Comparison of ENCODE assay signal across 8 cellular contexts in genomic region chr1:198158766-198159589, GRCh38. TPM values are rescaled to one million over a fixed set of nuclear protein-coding genes. Genes with fewer than 3 reads are reported as not detected.
A peak's percentile ranks its signal among the peaks of the same experiment; 100 is the strongest.
DNase-seq lines count a peak whose midpoint lies in the region; ATAC-seq and TF ChIP-seq lines count a peak whose summit lies in the region.

No MANE protein-coding gene starts in this region.

- H3K36me3 Mint-ChIP-seq in CD4-positive, alpha-beta T cell (ENCODE audit: low read depth): peaks cover 22% of the 10 kb centered on the region

- intact Hi-C loops in CD4-positive, alpha-beta T cell (cut with DNase I, micrococcal nuclease): loop anchor here (2.0 to 10.0 kb wide), 6 partner anchors 16 to 523 kb away; partner anchors contain the start of genes C1orf53 (in 1 of the 2) and DENND1B (in 1 of the 2)
- intact Hi-C loops in lower leg skin (cut with DNase I; ENCODE audit: low total_unique reads): no loop called here

- CTCF ChIA-PET in CD4-positive, alpha-beta T cell (lab: Charles Lee): interaction anchor here (0.9 to 1.5 kb wide), 5 partner anchors 10 to 527 kb away, joined by 3 to 4 read pairs (median 3); no protein-coding TSS in a partner anchor

- H3K4me3 Mint-ChIP-seq in CD4-positive, alpha-beta T cell: peak overlapping the region; percentile 97

- H3K27ac Mint-ChIP-seq in CD4-positive, alpha-beta T cell: peak overlapping the region; percentile 98

- H3K27me3 Mint-ChIP-seq in CD4-positive, alpha-beta T cell: no peaks in the 10 kb centered on the region

- POLR2A ChIA-PET in CD4-positive, alpha-beta T cell (lab: Charles Lee): interaction anchor here (0.8 to 7.4 kb wide), 8 partner anchors 14 to 523 kb away, joined by 3 to 160 read pairs (median 5); no protein-coding TSS in a partner anchor

- TF ChIP-seq POLR2A in lower leg skin (IDR thresholded peaks at IDR 0.05): no peak

- H3K4me1 Mint-ChIP-seq in CD4-positive, alpha-beta T cell (ENCODE audit: low read depth): peaks cover 66% of the 10 kb centered on the region

- no peaks in the 10 kb centered on the region for H3K27me3 ChIP-seq in CD4-positive, alpha-beta T cell (ENCODE audit: control insufficient read depth, insufficient read depth, low read length)

- WGBS in lower leg skin, 2 donors: 0 to 1% methylated on average over 37 of the region's 37 CpGs

- no peak for TF ChIP-seq CTCF in CD4-positive, alpha-beta T cell (IDR thresholded peaks at IDR 0.05)
- TF ChIP-seq CTCF in lower leg skin (IDR thresholded peaks at IDR 0.05): no peak

- peak overlapping the region; percentile 52 for H3K4me3 ChIP-seq in lower leg skin (ENCODE audit: low read depth, poor library complexity, severe bottlenecking)

- no peaks in the 10 kb centered on the region for H3K9me3 Mint-ChIP-seq in CD4-positive, alpha-beta T cell

- ATAC-seq in CD4-positive, alpha-beta T cell (ENCODE audit: poor library complexity): peak; percentile 75
- ATAC-seq in GM19455 (IDR thresholded peaks at IDR 0.05; ENCODE audit: unreplicated experiment) (peak; percentile 63), HG03575 (IDR thresholded peaks at IDR 0.05; ENCODE audit: extremely low read depth, insufficient number of reproducible peaks, low FRiP score, unreplicated experiment) (peak; percentile 43)

- H3K9me3 ChIP-seq in CD4-positive, alpha-beta T cell (ENCODE audit: control insufficient read depth, low read length): no peaks in the 10 kb centered on the region

- peak overlapping the region; percentile 95 for H3K27ac ChIP-seq in CD4-positive, alpha-beta T cell (ENCODE audit: low read depth, low read length)

- peak; percentile 71 to 84 (median 77) for DNase-seq in CD4-positive, alpha-beta T cell
- DNase-seq in NCI-H774 (lab: John Stamatoyannopoulos, UW): peak; percentile 89
- DNase-seq in activated CD4-positive, alpha-beta T cell treated with anti-CD3 and anti-CD28 coated beads, Interleukin-2, amount 50 U/mL, for 4 hours: peak; percentile 76
- DNase-seq in dermis microvascular lymphatic vessel endothelial cell (ENCODE audit: low read depth in 2 of 2): peak; percentile 75 to 90
- peak; percentile 85 to 98 for DNase-seq in lower leg skin (ENCODE audit: low spot score in 2 of 2)
- DNase-seq in stimulated activated CD4-positive, alpha-beta T cell treated with anti-CD3 and anti-CD28 coated beads, Interleukin-4, amount 100 ng/mL, for 4 hours: peak; percentile 80 to 82

RNA-seq across cellular contexts. Expression of gene NEK7, which starts 2.2 kb away (rescaled TPM):
- 10 to 100 TPM; 11.8 to 13.0 TPM for total RNA-seq in CD4-positive, alpha-beta T cell
- total RNA-seq in dermis microvascular lymphatic vessel endothelial cell (50.8 and 57.4 TPM in 2 replicates), lower leg skin (10 to 100 TPM; 50.4 to 71.6 (median 57.3) TPM)

Comparison
In these comparisons a context has a peak if more than half of its experiments do, and no peak if none do; other contexts are left out.
1. Peak in every context shown above with its lines: DNase-seq, ATAC-seq, H3K4me3 ChIP-seq and H3K27ac ChIP-seq.